ENCODE assay signal across 9 cellular contexts in the genomic region with DNA sequence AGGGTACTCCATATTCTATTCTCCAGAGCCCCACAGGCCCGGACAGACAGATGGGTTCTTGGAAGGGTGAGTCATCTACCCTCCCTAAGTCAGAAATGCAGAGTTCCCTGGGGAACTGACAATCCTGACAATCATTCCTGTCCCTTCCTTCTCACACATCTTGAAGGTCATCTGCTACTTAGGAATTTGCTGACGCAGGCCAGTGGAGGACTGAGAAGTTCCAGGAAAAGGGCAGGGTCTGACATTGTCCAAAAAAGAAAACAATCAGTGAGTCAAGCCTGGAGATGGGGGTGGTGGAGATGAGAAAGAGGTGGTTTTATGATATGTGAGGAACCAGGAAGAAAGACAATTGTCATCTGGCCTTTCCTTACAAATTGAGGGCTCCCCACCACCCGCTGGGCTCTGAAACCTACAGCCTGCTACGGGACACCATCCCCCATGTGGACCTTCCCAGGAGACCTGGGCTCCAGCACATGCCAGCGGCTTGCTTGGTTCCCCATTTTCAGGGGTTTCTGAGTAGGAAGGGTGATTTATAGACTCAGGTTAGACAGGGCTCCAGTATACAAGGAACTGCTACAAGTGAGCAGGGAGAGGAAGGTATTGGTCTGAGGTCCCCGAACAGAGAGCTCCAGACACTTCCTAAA. TPM values are rescaled to one million over a fixed set of nuclear protein-coding genes. Genes with fewer than 3 reads are reported as not detected.
DNase-seq lines count a peak whose midpoint lies in the region; ATAC-seq, FAIRE-seq and TF ChIP-seq lines count a peak whose summit lies in the region.
"Had no signal": no experiment of that assay in that cellular context is flagged by ENCODE, and none has a peak within 500 bp of the region (broad histone marks: within the 10 kb centered on the region; RNA-seq: fewer than 3 reads in every experiment).

No MANE protein-coding gene starts in this region.

- peaks cover 44% of the 10 kb centered on the region for H3K4me1 Mint-ChIP-seq in activated CD8-positive, alpha-beta T cell treated with anti-CD3 and anti-CD28 coated beads, Interleukin-2, amount 10 ng/mL, durations not matched to agents 7 days and 5 days (ENCODE audit: low read depth)
- H3K4me1 Mint-ChIP-seq in CD4-positive, alpha-beta T cell (ENCODE audit: low read depth) = peaks cover 42% of the 10 kb centered on the region

- H3K4me1 ChIP-seq in suprapubic skin = peaks cover 81% of the 10 kb centered on the region

- 57% methylated on average over 6 of the region's 6 CpGs for WGBS in suprapubic skin

- no peak overlapping the region for H3K27ac Mint-ChIP-seq in activated CD8-positive, alpha-beta T cell treated with anti-CD3 and anti-CD28 coated beads, Interleukin-2, amount 10 ng/mL, durations not matched to agents 7 days and 5 days
- no peak overlapping the region for H3K27ac Mint-ChIP-seq in CD4-positive, alpha-beta T cell

- peaks cover 39% of the 10 kb centered on the region for H3K36me3 ChIP-seq in suprapubic skin

- no peaks in the 10 kb centered on the region for H3K9me3 ChIP-seq in suprapubic skin
- H3K9me3 ChIP-seq in CD4-positive, alpha-beta T cell (ENCODE audit: control insufficient read depth, low read length) = no peaks in the 10 kb centered on the region

- POLR2A ChIA-PET in activated CD8-positive, alpha-beta T cell treated with anti-CD3 and anti-CD28 coated beads, Interleukin-2, amount 10 ng/mL, durations not matched to agents 7 days and 5 days (lab: Charles Lee) = interaction anchor here (0.5 kb wide), 1 partner anchor 41 kb away, joined by 3 read pairs; no protein-coding TSS in a partner anchor
- POLR2A ChIA-PET in CD4-positive, alpha-beta T cell (lab: Charles Lee) = interaction anchor here (1.0 kb wide), 1 partner anchor 23 kb away, joined by 3 read pairs; the partner anchor contains the start of gene C11orf91

- no peaks in the 10 kb centered on the region for H3K27me3 ChIP-seq in suprapubic skin
- H3K27me3 ChIP-seq in CD4-positive, alpha-beta T cell (ENCODE audit: control insufficient read depth, insufficient read depth, low read length) = no peaks in the 10 kb centered on the region

- TF ChIP-seq POLR2A in suprapubic skin (IDR thresholded peaks at IDR 0.05) (no peak), H54 (IDR thresholded peaks at IDR 0.05; ENCODE audit: low read depth, low read length) (no peak)

- CTCF ChIA-PET in activated CD8-positive, alpha-beta T cell treated with anti-CD3 and anti-CD28 coated beads, Interleukin-2, amount 10 ng/mL, durations not matched to agents 7 days and 5 days (lab: Charles Lee) = interaction anchor here (1.1 to 1.4 kb wide), 3 partner anchors 10 to 21 kb away, joined by 3 to 4 read pairs (median 3); no protein-coding TSS in a partner anchor
- CTCF ChIA-PET in CD4-positive, alpha-beta T cell (lab: Charles Lee) = no interaction called here

- no peak for FAIRE-seq in H54 (lab: Jason Lieb, UNC)

- ATAC-seq in Right ventricle myocardium inferior = peak; percentile 63
- ATAC-seq in activated CD8-positive, alpha-beta T cell treated with anti-CD3 and anti-CD28 coated beads, Interleukin-2, amount 10 ng/mL, durations not matched to agents 7 days and 5 days = peak; percentile 19
- ATAC-seq in CD4-positive, alpha-beta T cell (ENCODE audit: poor library complexity) = no peak
- ATAC-seq in GM21786 (IDR thresholded peaks at IDR 0.05; ENCODE audit: unreplicated experiment) = no peak

- no peak overlapping the region for H3K4me3 Mint-ChIP-seq in activated CD8-positive, alpha-beta T cell treated with anti-CD3 and anti-CD28 coated beads, Interleukin-2, amount 10 ng/mL, durations not matched to agents 7 days and 5 days
- no peak overlapping the region for H3K4me3 Mint-ChIP-seq in CD4-positive, alpha-beta T cell

- DNase-seq in Right ventricle myocardium inferior (ENCODE audit: missing footprints) (peak; percentile 57), cardiac septum (ENCODE audit: low spot score) (no peak), hepatic stellate cell (ENCODE audit: low spot score) (peak; percentile 55), suprapubic skin (ENCODE audit: low spot score in 2 of 2) (peak in 1 of 2 donors; percentile 81), H54 (ENCODE audit: insufficient read length, low spot score) (no peak)
- no peak for DNase-seq in activated CD8-positive, alpha-beta T cell treated with anti-CD3 and anti-CD28 coated beads, Interleukin-2, amount 10 ng/mL, durations not matched to agents 7 days and 5 days
- DNase-seq in CD4-positive, alpha-beta T cell = no peak

- H3K36me3 Mint-ChIP-seq in activated CD8-positive, alpha-beta T cell treated with anti-CD3 and anti-CD28 coated beads, Interleukin-2, amount 10 ng/mL, durations not matched to agents 7 days and 5 days (ENCODE audit: low read depth) = peaks cover 13% of the 10 kb centered on the region
- H3K36me3 Mint-ChIP-seq in CD4-positive, alpha-beta T cell (ENCODE audit: low read depth) = peaks cover 30% of the 10 kb centered on the region

- H3K27ac ChIP-seq in suprapubic skin = peak overlapping the region; percentile 93
- no peak overlapping the region for H3K27ac ChIP-seq in CD4-positive, alpha-beta T cell (ENCODE audit: low read depth, low read length)

- TF ChIP-seq EP300 in suprapubic skin (IDR thresholded peaks at IDR 0.05) = no peak

- no peaks in the 10 kb centered on the region for H3K9me3 Mint-ChIP-seq in activated CD8-positive, alpha-beta T cell treated with anti-CD3 and anti-CD28 coated beads, Interleukin-2, amount 10 ng/mL, durations not matched to agents 7 days and 5 days (ENCODE audit: insufficient read depth)
- no peaks in the 10 kb centered on the region for H3K9me3 Mint-ChIP-seq in CD4-positive, alpha-beta T cell

- intact Hi-C loops in Right ventricle myocardium inferior (cut with DNase I) (no loop called here), cardiac septum (cut with DNase I) (loop anchor here (1.0 kb wide), 2 partner anchors 21 to 33 kb away; no protein-coding TSS in a partner anchor)
- intact Hi-C loops in CD4-positive, alpha-beta T cell (cut with DNase I, micrococcal nuclease) = no loop called here

- H3K27me3 Mint-ChIP-seq in activated CD8-positive, alpha-beta T cell treated with anti-CD3 and anti-CD28 coated beads, Interleukin-2, amount 10 ng/mL, durations not matched to agents 7 days and 5 days (ENCODE audit: low read depth) = no peaks in the 10 kb centered on the region
- no peaks in the 10 kb centered on the region for H3K27me3 Mint-ChIP-seq in CD4-positive, alpha-beta T cell

- TF ChIP-seq CTCF in suprapubic skin (IDR thresholded peaks at IDR 0.05) = no peak
- no peak for TF ChIP-seq CTCF in CD4-positive, alpha-beta T cell (IDR thresholded peaks at IDR 0.05)

- H3K4me3 ChIP-seq in suprapubic skin = peak overlapping the region; percentile 9

RNA-seq across cellular contexts. Expression of gene CD59, which starts 12.9 kb away (rescaled TPM):
- total RNA-seq in Right ventricle myocardium inferior (817 TPM), cardiac septum (932 TPM), suprapubic skin (100 to 1,000 TPM; 309 to 520 (median 422) TPM)
- 10 to 100 TPM; 33.7 to 35.1 TPM for total RNA-seq in activated CD8-positive, alpha-beta T cell treated with anti-CD3 and anti-CD28 coated beads, Interleukin-2, amount 10 ng/mL, durations not matched to agents 7 days and 5 days
- 10 to 100 TPM; 35.2 to 37.8 TPM for total RNA-seq in CD4-positive, alpha-beta T cell

RNA-seq across cellular contexts. Expression of gene C11orf91, which starts 22.7 kb away (rescaled TPM):
- total RNA-seq in Right ventricle myocardium inferior (not detected), cardiac septum (1.4 TPM), suprapubic skin (not detected)
- total RNA-seq in activated CD8-positive, alpha-beta T cell treated with anti-CD3 and anti-CD28 coated beads, Interleukin-2, amount 10 ng/mL, durations not matched to agents 7 days and 5 days = not detected
- total RNA-seq in CD4-positive, alpha-beta T cell = under 1 TPM in 1 of 2 experiments, not detected in 1; 0.45 TPM
- total RNA-seq: activated CD8-positive, alpha-beta memory T cell treated with anti-CD3 and anti-CD28 coated beads for 36 hours had no signal

RNA-seq across cellular contexts. Expression of gene FBXO3, which starts 51.0 kb away (rescaled TPM):
- total RNA-seq in Right ventricle myocardium inferior = 46.4 TPM
- total RNA-seq in cardiac septum = 46.1 TPM
- 10 to 100 TPM; 15.1 to 16.8 TPM for total RNA-seq in activated CD8-positive, alpha-beta T cell treated with anti-CD3 and anti-CD28 coated beads, Interleukin-2, amount 10 ng/mL, durations not matched to agents 7 days and 5 days
- total RNA-seq in suprapubic skin = 10 to 100 TPM; 35.4 to 47.5 (median 44.3) TPM
- total RNA-seq in CD4-positive, alpha-beta T cell = 10 to 100 TPM; 62.0 to 63.4 TPM

Comparison
In these comparisons a context has a peak if more than half of its experiments do, and no peak if none do; other contexts are left out.
1. DNase-seq: peak in Right ventricle myocardium inferior (single experiment) and hepatic stellate cell (single experiment); none in cardiac septum (single experiment), activated CD8-positive, alpha-beta T cell treated with anti-CD3 and anti-CD28 coated beads, Interleukin-2, amount 10 ng/mL, durations not matched to agents 7 days and 5 days (single experiment), CD4-positive, alpha-beta T cell (0 of 10) and H54 (single experiment).
2. ATAC-seq: peak in Right ventricle myocardium inferior (single experiment) and activated CD8-positive, alpha-beta T cell treated with anti-CD3 and anti-CD28 coated beads, Interleukin-2, amount 10 ng/mL, durations not matched to agents 7 days and 5 days (single experiment); none in CD4-positive, alpha-beta T cell (single experiment) and GM21786 (single experiment).
3. RNA of gene CD59, which starts 12.9 kb away (total RNA-seq): 932 TPM in cardiac septum (single experiment), 817 TPM in Right ventricle myocardium inferior (single experiment) and 309 to 520 TPM in suprapubic skin; 35.2 to 37.8 TPM in CD4-positive, alpha-beta T cell and 33.7 to 35.1 TPM in activated CD8-positive, alpha-beta T cell treated with anti-CD3 and anti-CD28 coated beads, Interleukin-2, amount 10 ng/mL, durations not matched to agents 7 days and 5 days; every median in the first group is over 4 times any median in the second.